14 cellular contexts compared by ENCODE assay signal in genomic region chr14:74510955-74511354, GRCh38. TPM values are rescaled to one million over a fixed set of nuclear protein-coding genes. Genes with fewer than 3 reads are reported as not detected.
DNase-seq lines count a peak whose midpoint lies in the region; FAIRE-seq and TF ChIP-seq lines count a peak whose summit lies in the region.
"Had no signal": no experiment of that assay in that cellular context is flagged by ENCODE, and none has a peak within 500 bp of the region (broad histone marks: within the 10 kb centered on the region; RNA-seq: fewer than 3 reads in every experiment).

No MANE protein-coding gene starts in this region.

- peak; percentile 94 for FAIRE-seq in HTR-8/SVneo (lab: Jason Lieb, UNC)

- POLR2A ChIA-PET in MCF 10A (lab: Yijun Ruan, JAX) = interaction anchor here (0.7 kb wide), 1 partner anchor 8 kb away, joined by 4 read pairs; no protein-coding TSS in a partner anchor

- H3K27me3 Mint-ChIP-seq in MCF 10A (ENCODE audit: insufficient read depth, unreplicated experiment) = no peaks in the 10 kb centered on the region

- H3K27ac ChIP-seq in tibial artery = peak overlapping the region; percentile 62 to 73
- H3K27ac ChIP-seq: ovary had no signal

- H3K27me3 ChIP-seq in tibial artery = no peaks in the 10 kb centered on the region
- H3K27me3 ChIP-seq: ovary had no signal

- H3K4me1 ChIP-seq in tibial artery = peaks cover 4 to 42% (median 28%) of the 10 kb centered on the region in 4 donors

- H3K27ac Mint-ChIP-seq in MCF 10A (ENCODE audit: low read depth, unreplicated experiment) = peak overlapping the region; percentile 63
- H3K27ac Mint-ChIP-seq: activated naive CD8-positive, alpha-beta T cell treated with anti-CD3 and anti-CD28 coated beads, Interleukin-2, amount 50 U/mL, for 24 hours had no signal

- DNase-seq in HTR-8/SVneo (ENCODE audit: insufficient read length, low spot score) = peak; percentile 73
- no peak for DNase-seq in MCF 10A (ENCODE audit: unreplicated experiment)
- peak; percentile 79 for DNase-seq in hepatic stellate cell (ENCODE audit: low spot score)
- peak; percentile 56 to 83 for DNase-seq in tibial artery
- DNase-seq in NCI-H524 (lab: John Stamatoyannopoulos, UW) = no peak
- DNase-seq in D341Med (ENCODE audit: low spot score) = no peak
- DNase-seq in NCI-H526 treated with DMSO at 0.1 percent for 48 hours (lab: John Stamatoyannopoulos, UW) = no peak
- DNase-seq: activated CD4-positive, alpha-beta T cell treated with anti-CD3 and anti-CD28 coated beads, Interleukin-2, amount 50 U/mL, for 48 hours; activated naive CD8-positive, alpha-beta T cell treated with anti-CD3 and anti-CD28 coated beads, Interleukin-2, amount 50 U/mL, for 24 hours; DND-41; erythroblast; kidney glomerular epithelial cell; NCI-H69 had no signal

- H3K36me3 ChIP-seq in tibial artery = peaks cover 24 to 59% (median 51%) of the 10 kb centered on the region in 3 donors
- H3K36me3 ChIP-seq: ovary had no signal

- peaks cover 26% of the 10 kb centered on the region for H3K36me3 Mint-ChIP-seq in MCF 10A (ENCODE audit: insufficient read depth, unreplicated experiment)

- no TSS peak for BruUV-seq in MCF 10A (replicated peaks; lab: Mats Ljungman, UMichigan)

- CTCF ChIA-PET in MCF 10A (lab: Yijun Ruan, JAX) = interaction anchor here (0.7 to 2.4 kb wide), 4 partner anchors 8 to 52 kb away, joined by 3 to 5 read pairs (median 4); no protein-coding TSS in a partner anchor

- peaks cover 9% of the 10 kb centered on the region for H3K4me1 Mint-ChIP-seq in MCF 10A (ENCODE audit: insufficient read depth, unreplicated experiment)

- H3K4me3 ChIP-seq in tibial artery = no peak overlapping the region
- H3K4me3 ChIP-seq: ovary had no signal

- no peaks in the 10 kb centered on the region for H3K9me3 ChIP-seq in tibial artery
- H3K9me3 ChIP-seq: ovary had no signal

- intact Hi-C loops in MCF 10A (cut with micrococcal nuclease) (no loop called here), tibial artery (cut with DNase I; ENCODE audit: low total_unique reads) (no loop called here)

- H3K9me3 Mint-ChIP-seq in MCF 10A (ENCODE audit: unreplicated experiment) = no peaks in the 10 kb centered on the region
- H3K9me3 Mint-ChIP-seq: activated naive CD8-positive, alpha-beta T cell treated with anti-CD3 and anti-CD28 coated beads, Interleukin-2, amount 50 U/mL, for 24 hours had no signal

- H3K4me3 Mint-ChIP-seq in MCF 10A (ENCODE audit: unreplicated experiment) = no peak overlapping the region
- H3K4me3 Mint-ChIP-seq: activated naive CD8-positive, alpha-beta T cell treated with anti-CD3 and anti-CD28 coated beads, Interleukin-2, amount 50 U/mL, for 24 hours had no signal

- TF ChIP-seq CTCF in MCF 10A (IDR thresholded peaks at IDR 0.05; ENCODE audit: unreplicated experiment) (no peak), tibial artery (IDR thresholded peaks at IDR 0.05) (no peak)

RNA-seq across cellular contexts. Expression of gene ISCA2, which starts 17.4 kb away (rescaled TPM):
- total RNA-seq in MCF 10A (2022) = 13.9 and 21.1 TPM in 2 replicates

RNA-seq across cellular contexts. Expression of gene NPC2, which starts 17.9 kb away (rescaled TPM):
- total RNA-seq in MCF 10A (2022) = 105 and 128 TPM in 2 replicates

Comparison
In these comparisons a context has a peak if more than half of its experiments do, and no peak if none do; other contexts are left out.
1. DNase-seq: peak in HTR-8/SVneo (single experiment), hepatic stellate cell (single experiment) and tibial artery (2 of 2); none in MCF 10A (single experiment), NCI-H524 (0 of 2), D341Med (single experiment) and NCI-H526 treated with DMSO at 0.1 percent for 48 hours (single experiment).